13 cellular contexts compared by ENCODE assay signal in genomic region chr16:1312459-1312801, GRCh38. TPM values are rescaled to one million over a fixed set of nuclear protein-coding genes. Genes with fewer than 3 reads are reported as not detected.
DNase-seq lines count a peak whose midpoint lies in the region; ATAC-seq and TF ChIP-seq lines count a peak whose summit lies in the region.
"Had no signal": no experiment of that assay in that cellular context is flagged by ENCODE, and none has a peak within 500 bp of the region (broad histone marks: within the 10 kb centered on the region; RNA-seq: fewer than 3 reads in every experiment).

No MANE protein-coding gene starts in this region.

- no peak overlapping the region for H2AFZ ChIP-seq in Loucy (ENCODE audit: low read length)

- H4K20me1 ChIP-seq in Loucy (ENCODE audit: insufficient read depth, low read length, poor library complexity, severe bottlenecking): peaks cover 52% of the 10 kb centered on the region

- H3K27me3 ChIP-seq in CD4-positive, alpha-beta T cell (ENCODE audit: control insufficient read depth, insufficient read depth, low read length): no peaks in the 10 kb centered on the region
- H3K27me3 ChIP-seq in Loucy (ENCODE audit: insufficient read depth, low read length, poor library complexity, severe bottlenecking): no peaks in the 10 kb centered on the region
- H3K27me3 ChIP-seq: neutrophil, upper lobe of right lung had no signal

- peak overlapping the region; percentile 34 for H3K4me3 Mint-ChIP-seq in CD4-positive, alpha-beta T cell
- H3K4me3 Mint-ChIP-seq in endothelial cell (ENCODE audit: unreplicated experiment) (peak overlapping the region; percentile 59), osteocyte (ENCODE audit: unreplicated experiment) (peak overlapping the region; percentile 22)

- H3K27ac Mint-ChIP-seq in CD4-positive, alpha-beta T cell: peak overlapping the region; percentile 24
- H3K27ac Mint-ChIP-seq in endothelial cell (ENCODE audit: unreplicated experiment): peak overlapping the region; percentile 57
- H3K27ac Mint-ChIP-seq in osteocyte (ENCODE audit: unreplicated experiment): no peak overlapping the region

- no peaks in the 10 kb centered on the region for H3K9me3 Mint-ChIP-seq in CD4-positive, alpha-beta T cell
- H3K9me3 Mint-ChIP-seq in endothelial cell (ENCODE audit: unreplicated experiment) (no peaks in the 10 kb centered on the region), osteocyte (ENCODE audit: unreplicated experiment) (no peaks in the 10 kb centered on the region)

- peaks cover 22% of the 10 kb centered on the region; the same call in 1 of the 2 replicates for H3K36me3 ChIP-seq in Loucy (ENCODE audit: insufficient read depth, low read length)

- no peak for ATAC-seq in CD4-positive, alpha-beta T cell (ENCODE audit: poor library complexity)
- ATAC-seq in HG03025 (IDR thresholded peaks at IDR 0.05; ENCODE audit: low FRiP score, unreplicated experiment): no peak
- ATAC-seq in HG03175 (IDR thresholded peaks at IDR 0.05; ENCODE audit: unreplicated experiment): no peak
- ATAC-seq in HG03565 (IDR thresholded peaks at IDR 0.05; ENCODE audit: unreplicated experiment): no peak
- ATAC-seq: upper lobe of right lung had no signal

- CTCF ChIA-PET in CD4-positive, alpha-beta T cell (lab: Charles Lee): no interaction called here

- no peaks in the 10 kb centered on the region for H3K27me3 Mint-ChIP-seq in CD4-positive, alpha-beta T cell
- H3K27me3 Mint-ChIP-seq in endothelial cell (ENCODE audit: unreplicated experiment): peaks cover 9% of the 10 kb centered on the region
- no peaks in the 10 kb centered on the region for H3K27me3 Mint-ChIP-seq in osteocyte (ENCODE audit: unreplicated experiment)

- DNase-seq in CD4-positive, alpha-beta T cell: no peak
- no peak for DNase-seq in endothelial cell (ENCODE audit: low spot score)
- DNase-seq in osteocyte (ENCODE audit: extremely low spot score, unreplicated experiment): no peak
- no peak for DNase-seq in posterior vena cava (ENCODE audit: low spot score)
- DNase-seq: NCI-H69, upper lobe of right lung had no signal

- TF ChIP-seq CTCF in CD4-positive, alpha-beta T cell (IDR thresholded peaks at IDR 0.05): no peak
- no peak for TF ChIP-seq CTCF in Loucy (conservative IDR thresholded peaks at IDR 0.05; ENCODE audit: low read length)
- no peak for TF ChIP-seq CTCF in endothelial cell (IDR thresholded peaks at IDR 0.05; ENCODE audit: unreplicated experiment)
- TF ChIP-seq CTCF in osteocyte (IDR thresholded peaks at IDR 0.05): no peak

- H3K36me3 Mint-ChIP-seq in CD4-positive, alpha-beta T cell (ENCODE audit: low read depth): peaks cover 54% of the 10 kb centered on the region
- H3K36me3 Mint-ChIP-seq in endothelial cell (ENCODE audit: low read depth, unreplicated experiment) (peaks cover 19% of the 10 kb centered on the region), osteocyte (ENCODE audit: unreplicated experiment) (peaks cover 19% of the 10 kb centered on the region)

- no peaks in the 10 kb centered on the region for H3F3A ChIP-seq in Loucy (ENCODE audit: low read depth)

- peaks cover 55% of the 10 kb centered on the region for H3K79me2 ChIP-seq in Loucy (ENCODE audit: insufficient read depth, low read length)

- H3K27ac ChIP-seq in CD4-positive, alpha-beta T cell (ENCODE audit: low read depth, low read length): no peak overlapping the region
- H3K27ac ChIP-seq: upper lobe of right lung had no signal

- no peak overlapping the region for H3K9ac ChIP-seq in Loucy (ENCODE audit: low read depth, low read length, poor library complexity, severe bottlenecking)

- H3K4me2 ChIP-seq in Loucy (ENCODE audit: low read depth, low read length, poor library complexity, severe bottlenecking): peak overlapping the region; percentile 88

- no peaks in the 10 kb centered on the region for H3K4me1 ChIP-seq in Loucy (ENCODE audit: insufficient read depth, low read length, poor library complexity, severe bottlenecking)

- intact Hi-C loops in CD4-positive, alpha-beta T cell (cut with DNase I, micrococcal nuclease): loop anchor here in 1 of 2 experiments (2.0 kb wide), 1 partner anchor 18 kb away; no protein-coding TSS in a partner anchor
- intact Hi-C loops in posterior vena cava (cut with DNase I): no loop called here

- POLR2A ChIA-PET in CD4-positive, alpha-beta T cell (lab: Charles Lee): no interaction called here

- no peaks in the 10 kb centered on the region for H3K9me3 ChIP-seq in CD4-positive, alpha-beta T cell (ENCODE audit: control insufficient read depth, low read length)
- H3K9me3 ChIP-seq in Loucy (ENCODE audit: insufficient read depth, low read depth, low read length): no peaks in the 10 kb centered on the region
- H3K9me3 ChIP-seq: neutrophil, upper lobe of right lung had no signal

- H3K4me1 Mint-ChIP-seq in CD4-positive, alpha-beta T cell (ENCODE audit: low read depth): peaks cover 29% of the 10 kb centered on the region
- H3K4me1 Mint-ChIP-seq in endothelial cell (ENCODE audit: unreplicated experiment): peaks cover 14% of the 10 kb centered on the region
- peaks cover 29% of the 10 kb centered on the region for H3K4me1 Mint-ChIP-seq in osteocyte (ENCODE audit: unreplicated experiment)

- H3K9me2 ChIP-seq in Loucy (replicated peaks; ENCODE audit: low read depth, low read length): no peaks in the 10 kb centered on the region

- H3K4me3 ChIP-seq in Loucy (ENCODE audit: low read length, poor library complexity, severe bottlenecking): peak overlapping the region; percentile 95

RNA-seq across cellular contexts. Expression of gene UBE2I, which starts 3.0 kb away (rescaled TPM):
- total RNA-seq in CD4-positive, alpha-beta T cell: 100 to 1,000 TPM; 247 to 252 TPM
- 167 TPM for total RNA-seq in endothelial cell (ENCODE audit: unreplicated experiment)
- total RNA-seq in osteocyte: 118 and 131 TPM in 2 replicates
- 10 to 100 TPM; 68.0 to 68.4 TPM for total RNA-seq in posterior vena cava

RNA-seq across cellular contexts. Expression of gene BAIAP3, which starts 21.0 kb away (rescaled TPM):
- total RNA-seq in CD4-positive, alpha-beta T cell: 10 to 100 TPM; 19.6 to 21.5 TPM
- total RNA-seq in endothelial cell (ENCODE audit: unreplicated experiment): 6.5 TPM
- total RNA-seq in osteocyte: 0.42 and 0.48 TPM in 2 replicates
- under 1 TPM; 0.24 to 0.56 TPM for total RNA-seq in posterior vena cava

RNA-seq across cellular contexts. Expression of gene TSR3, which starts 39.2 kb away (rescaled TPM):
- 10 to 100 TPM; 19.9 to 21.4 TPM for total RNA-seq in CD4-positive, alpha-beta T cell
- total RNA-seq in endothelial cell (ENCODE audit: unreplicated experiment) (68.2 TPM), osteocyte (58.0 and 59.2 TPM in 2 replicates), posterior vena cava (10 to 100 TPM; 40.4 to 40.7 TPM)

RNA-seq across cellular contexts. Expression of gene GNPTG, which starts 39.3 kb away (rescaled TPM):
- total RNA-seq in CD4-positive, alpha-beta T cell: 10 to 100 TPM; 27.6 to 32.0 TPM
- 47.9 TPM for total RNA-seq in endothelial cell (ENCODE audit: unreplicated experiment)
- 92.4 and 94.3 TPM in 2 replicates for total RNA-seq in osteocyte
- total RNA-seq in posterior vena cava: 10 to 100 TPM; 48.4 to 55.6 TPM

RNA-seq across cellular contexts. Expression of gene TPSD1, which starts 56.6 kb away (rescaled TPM):
- not detected for total RNA-seq in CD4-positive, alpha-beta T cell
- total RNA-seq in endothelial cell (ENCODE audit: unreplicated experiment): not detected
- total RNA-seq in osteocyte: not detected in 2 replicates
- total RNA-seq in posterior vena cava: 1 to 10 TPM in 1 of 2 donors, under 1 TPM in 1; 0.57 to 4.1 TPM
- total RNA-seq: Daoy, M059J had no signal
